In the genomic region with DNA sequence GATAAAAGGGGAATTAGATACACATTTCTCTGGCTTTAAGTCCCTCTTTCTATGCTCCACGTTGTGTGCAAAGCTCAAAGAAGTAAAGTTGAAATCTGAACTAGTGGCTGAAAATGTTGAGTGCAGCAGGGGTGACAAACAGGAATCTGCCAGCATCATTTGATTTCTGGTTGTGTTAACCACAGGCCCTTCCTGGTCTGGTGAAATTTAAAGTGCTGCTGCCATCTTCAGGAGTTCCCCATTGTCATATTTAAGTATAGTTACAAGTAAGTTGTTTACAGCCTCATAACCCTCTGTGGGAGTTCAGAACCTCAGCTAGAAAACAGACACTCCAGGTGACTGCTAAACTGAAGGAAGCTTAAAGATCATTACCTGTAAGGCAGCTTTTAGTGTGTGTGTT, we compare ENCODE assay signal across 8 cellular contexts.
DNase-seq lines count a peak whose midpoint lies in the region; ATAC-seq lines count a peak whose summit lies in the region.

No MANE protein-coding gene starts in this region.

- H3K27me3 Mint-ChIP-seq in activated CD8-positive, alpha-beta memory T cell treated with anti-CD3 and anti-CD28 coated beads, Interleukin-2, amount 10 ng/mL, durations not matched to agents 7 days and 5 days: peaks cover 10% of the 10 kb centered on the region
- no peaks in the 10 kb centered on the region for H3K27me3 Mint-ChIP-seq in activated CD4-positive, alpha-beta memory T cell treated with anti-CD3 and anti-CD28 coated beads for 36 hours

- ATAC-seq in activated CD8-positive, alpha-beta memory T cell treated with anti-CD3 and anti-CD28 coated beads, Interleukin-2, amount 10 ng/mL, durations not matched to agents 7 days and 5 days: peak; percentile 60
- ATAC-seq in HG03469 (IDR thresholded peaks at IDR 0.05; ENCODE audit: unreplicated experiment): peak; percentile 49
- ATAC-seq in stimulated activated effector memory CD8-positive, alpha-beta T cell treated with anti-CD3 and anti-CD28 coated beads, Interleukin-12 subunit alpha, Interleukin-12 subunit beta, amount 100 ng/mL, for 72 hours: peak; percentile 88

- H3K4me3 Mint-ChIP-seq in activated CD8-positive, alpha-beta memory T cell treated with anti-CD3 and anti-CD28 coated beads, Interleukin-2, amount 10 ng/mL, durations not matched to agents 7 days and 5 days: no peak overlapping the region
- no peak overlapping the region for H3K4me3 Mint-ChIP-seq in activated CD4-positive, alpha-beta memory T cell treated with anti-CD3 and anti-CD28 coated beads for 36 hours
- H3K4me3 Mint-ChIP-seq in stimulated activated effector memory CD8-positive, alpha-beta T cell treated with anti-CD3 and anti-CD28 coated beads, Interleukin-12 subunit alpha, Interleukin-12 subunit beta, amount 100 ng/mL, for 72 hours: no peak overlapping the region

- no peaks in the 10 kb centered on the region for H3K9me3 Mint-ChIP-seq in activated CD8-positive, alpha-beta memory T cell treated with anti-CD3 and anti-CD28 coated beads, Interleukin-2, amount 10 ng/mL, durations not matched to agents 7 days and 5 days (ENCODE audit: low read depth)
- no peaks in the 10 kb centered on the region for H3K9me3 Mint-ChIP-seq in activated CD4-positive, alpha-beta memory T cell treated with anti-CD3 and anti-CD28 coated beads for 36 hours
- no peaks in the 10 kb centered on the region for H3K9me3 Mint-ChIP-seq in stimulated activated effector memory CD8-positive, alpha-beta T cell treated with anti-CD3 and anti-CD28 coated beads, Interleukin-12 subunit alpha, Interleukin-12 subunit beta, amount 100 ng/mL, for 72 hours

- peaks cover 7% of the 10 kb centered on the region for H3K4me1 Mint-ChIP-seq in activated CD8-positive, alpha-beta memory T cell treated with anti-CD3 and anti-CD28 coated beads, Interleukin-2, amount 10 ng/mL, durations not matched to agents 7 days and 5 days
- H3K4me1 Mint-ChIP-seq in activated CD4-positive, alpha-beta memory T cell treated with anti-CD3 and anti-CD28 coated beads for 36 hours (ENCODE audit: low read depth): peaks cover 9% of the 10 kb centered on the region
- peaks cover 6% of the 10 kb centered on the region for H3K4me1 Mint-ChIP-seq in stimulated activated effector memory CD8-positive, alpha-beta T cell treated with anti-CD3 and anti-CD28 coated beads, Interleukin-12 subunit alpha, Interleukin-12 subunit beta, amount 100 ng/mL, for 72 hours

- intact Hi-C loops in activated CD4-positive, alpha-beta memory T cell treated with anti-CD3 and anti-CD28 coated beads for 36 hours (cut with micrococcal nuclease): loop anchor here (2.0 kb wide), 1 partner anchor 36 kb away; no protein-coding TSS in a partner anchor

- H3K27ac Mint-ChIP-seq in activated CD8-positive, alpha-beta memory T cell treated with anti-CD3 and anti-CD28 coated beads, Interleukin-2, amount 10 ng/mL, durations not matched to agents 7 days and 5 days: no peak overlapping the region
- no peak overlapping the region for H3K27ac Mint-ChIP-seq in activated CD4-positive, alpha-beta memory T cell treated with anti-CD3 and anti-CD28 coated beads for 36 hours
- H3K27ac Mint-ChIP-seq in stimulated activated effector memory CD8-positive, alpha-beta T cell treated with anti-CD3 and anti-CD28 coated beads, Interleukin-12 subunit alpha, Interleukin-12 subunit beta, amount 100 ng/mL, for 72 hours: no peak overlapping the region

- CTCF ChIA-PET in activated CD8-positive, alpha-beta memory T cell treated with anti-CD3 and anti-CD28 coated beads, Interleukin-2, amount 10 ng/mL, durations not matched to agents 7 days and 5 days (lab: Charles Lee): interaction anchor here (1.2 to 3.5 kb wide), 3 partner anchors 8 to 37 kb away, joined by 3 to 26 read pairs (median 4); no protein-coding TSS in a partner anchor
- CTCF ChIA-PET in activated CD4-positive, alpha-beta memory T cell treated with anti-CD3 and anti-CD28 coated beads for 36 hours (lab: Charles Lee): interaction anchor here (1.0 to 2.5 kb wide), 2 partner anchors 8 to 36 kb away, joined by 5 to 20 read pairs; no protein-coding TSS in a partner anchor

- POLR2A ChIA-PET in activated CD4-positive, alpha-beta memory T cell treated with anti-CD3 and anti-CD28 coated beads for 36 hours (lab: Charles Lee): no interaction called here

- no peaks in the 10 kb centered on the region for H3K36me3 Mint-ChIP-seq in activated CD8-positive, alpha-beta memory T cell treated with anti-CD3 and anti-CD28 coated beads, Interleukin-2, amount 10 ng/mL, durations not matched to agents 7 days and 5 days
- no peaks in the 10 kb centered on the region for H3K36me3 Mint-ChIP-seq in activated CD4-positive, alpha-beta memory T cell treated with anti-CD3 and anti-CD28 coated beads for 36 hours
- H3K36me3 Mint-ChIP-seq in stimulated activated effector memory CD8-positive, alpha-beta T cell treated with anti-CD3 and anti-CD28 coated beads, Interleukin-12 subunit alpha, Interleukin-12 subunit beta, amount 100 ng/mL, for 72 hours: no peaks in the 10 kb centered on the region

- peak; percentile 52 for DNase-seq in activated CD8-positive, alpha-beta memory T cell treated with anti-CD3 and anti-CD28 coated beads, Interleukin-2, amount 10 ng/mL, durations not matched to agents 7 days and 5 days
- DNase-seq in activated CD8-positive, alpha-beta memory T cell treated with anti-CD3 and anti-CD28 coated beads for 24 hours: no peak
- peak; percentile 25 for DNase-seq in activated CD4-positive, alpha-beta memory T cell treated with anti-CD3 and anti-CD28 coated beads for 36 hours
- no peak for DNase-seq in stimulated activated effector memory CD8-positive, alpha-beta T cell treated with anti-CD3 and anti-CD28 coated beads, Interleukin-12 subunit alpha, Interleukin-12 subunit beta, amount 100 ng/mL, for 72 hours (ENCODE audit: low spot score in 2 of 2)
- DNase-seq in NCI-H69 (lab: John Stamatoyannopoulos, UW) (no peak), EL (no peak)
- DNase-seq in activated CD4-positive, CD25-positive, alpha-beta regulatory T cell (lab: John Stamatoyannopoulos, UW): no peak

Comparison
In these comparisons a context has a peak if more than half of its experiments do, and no peak if none do; other contexts are left out.
1. DNase-seq: peak in activated CD8-positive, alpha-beta memory T cell treated with anti-CD3 and anti-CD28 coated beads, Interleukin-2, amount 10 ng/mL, durations not matched to agents 7 days and 5 days (single experiment) and activated CD4-positive, alpha-beta memory T cell treated with anti-CD3 and anti-CD28 coated beads for 36 hours (single experiment); none in activated CD8-positive, alpha-beta memory T cell treated with anti-CD3 and anti-CD28 coated beads for 24 hours (single experiment), stimulated activated effector memory CD8-positive, alpha-beta T cell treated with anti-CD3 and anti-CD28 coated beads, Interleukin-12 subunit alpha, Interleukin-12 subunit beta, amount 100 ng/mL, for 72 hours (0 of 2), NCI-H69 (single experiment), EL (single experiment) and activated CD4-positive, CD25-positive, alpha-beta regulatory T cell (0 of 4).
2. Peak in every context shown above with its lines, with median percentiles within 50 percentile points of each other: ATAC-seq.